8 cellular contexts compared by ENCODE assay signal in genomic region chr15:30896211-30896606, GRCh38.
"Had no signal": no experiment of that assay in that cellular context is flagged by ENCODE, and none has a peak within 500 bp of the region (broad histone marks: within the 10 kb centered on the region; RNA-seq: fewer than 3 reads in every experiment).

No MANE protein-coding gene starts in this region.

- H3K4me3 Mint-ChIP-seq: HFFc6 had no signal

- ATAC-seq: HCT116, K562 had no signal

- DNase-seq: GOT3, HFFc6, IMR-90, Karpas-422, KG1 had no signal

- H3K4me3 ChIP-seq: HAP-1, K562 had no signal

- H3K9me3 ChIP-seq: HAP-1 had no signal

- H3K36me3 ChIP-seq: HAP-1 had no signal

- H3K27ac Mint-ChIP-seq: HFFc6 had no signal

- H3K4me1 ChIP-seq: HAP-1 had no signal

- H3K9me3 Mint-ChIP-seq: HFFc6 had no signal
